ENCODE assay signal across 8 cellular contexts in the genomic region with DNA sequence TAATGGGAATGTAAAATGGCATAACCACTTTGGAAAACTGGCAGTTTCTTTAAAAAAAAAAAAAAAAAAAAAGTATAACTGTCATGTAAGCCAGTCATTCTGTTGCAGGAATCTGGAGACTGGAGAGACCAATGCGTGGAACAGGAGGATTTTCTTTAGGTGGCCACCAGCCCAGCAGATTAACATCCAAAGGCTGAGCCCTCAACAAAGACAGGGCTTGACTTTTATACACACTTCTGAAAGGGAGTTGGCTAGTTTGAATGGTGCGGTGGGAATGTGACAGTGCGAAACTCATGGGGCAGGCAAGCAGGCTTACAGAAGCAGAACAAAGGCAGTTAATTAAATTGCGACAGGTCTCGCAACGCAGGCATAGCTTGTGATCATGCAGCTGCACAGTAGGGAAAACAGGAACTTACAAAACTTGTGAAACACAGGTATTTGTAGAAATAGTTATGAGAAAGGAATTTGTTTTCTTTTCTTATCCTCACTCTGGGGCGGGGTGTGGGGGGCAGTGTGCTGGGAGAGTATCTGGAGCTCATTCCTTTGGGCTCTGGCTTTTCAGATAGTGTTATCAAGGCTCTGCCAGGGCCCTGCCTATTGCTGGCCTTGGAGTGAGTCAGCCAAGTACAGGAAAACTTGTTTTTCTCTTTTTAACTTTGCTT. TPM values are rescaled to one million over a fixed set of nuclear protein-coding genes. Genes with fewer than 3 reads are reported as not detected.
DNase-seq lines count a peak whose midpoint lies in the region; ATAC-seq and TF ChIP-seq lines count a peak whose summit lies in the region.

No MANE protein-coding gene starts in this region.

- TF ChIP-seq CTCF in lung (IDR thresholded peaks at IDR 0.05; ENCODE audit: control extremely low read depth, extremely low read depth), result no peak

- peaks cover 4 to 12% of the 10 kb centered on the region in 2 donors for H3K4me1 ChIP-seq in lung (ENCODE audit: control insufficient read depth in 2 of 2, insufficient read depth in 2 of 2, low read length in 2 of 2)

- no peaks in the 10 kb centered on the region for H3K36me3 ChIP-seq in lung (ENCODE audit: control insufficient read depth in 2 of 2, insufficient read depth in 2 of 2, low read length in 2 of 2)

- no peaks in the 10 kb centered on the region for H3K27me3 ChIP-seq in lung (ENCODE audit: control insufficient read depth, insufficient read depth)

- peak; percentile 56 for ATAC-seq in HG03432 (IDR thresholded peaks at IDR 0.05; ENCODE audit: unreplicated experiment)
- ATAC-seq in lung (ENCODE audit: insufficient read depth, low FRiP score), result no peak
- no peak for ATAC-seq in GM21825 (IDR thresholded peaks at IDR 0.05; ENCODE audit: unreplicated experiment)
- no peak for ATAC-seq in GM21526 (IDR thresholded peaks at IDR 0.05; ENCODE audit: low FRiP score, unreplicated experiment)

- peak overlapping the region in 1 of 2 donors; percentile 0 for H3K27ac ChIP-seq in lung (ENCODE audit: low read depth in 1 of 2, low read length in 1 of 2)

- DNase-seq in EL (peak; percentile 19), astrocyte of the hippocampus (ENCODE audit: low read depth, low spot score) (peak; percentile 59), lung (ENCODE audit: low spot score) (peak; percentile 46), NCI-H524 treated with DMSO at 0.1 percent for 48 hours (lab: John Stamatoyannopoulos, UW) (no peak), middle frontal gyrus (ENCODE audit: extremely low spot score, low spot score) (no peak)

- H3K4me3 ChIP-seq in lung, result no peak overlapping the region

- WGBS in lung, 2 donors, result 36 to 75% methylated on average over 7 of the region's 7 CpGs

- no peaks in the 10 kb centered on the region for H3K9me3 ChIP-seq in lung (ENCODE audit: control insufficient read depth in 2 of 2, insufficient read depth in 1 of 2, low read length in 1 of 2)

RNA-seq across cellular contexts. Expression of a gene that starts 12.0 kb away (rescaled TPM):
- 10 to 100 TPM; 33.9 to 50.8 TPM for total RNA-seq in lung
- 10 to 100 TPM; 21.6 to 21.9 TPM for polyA plus RNA-seq in lung

RNA-seq across cellular contexts. Expression of a gene that starts 27.9 kb away (rescaled TPM):
- total RNA-seq in lung, result 10 to 100 TPM; 12.1 to 31.5 TPM
- polyA plus RNA-seq in lung, result 1 to 10 TPM; 6.6 to 7.0 TPM

Comparison
In these comparisons a context has a peak if more than half of its experiments do, and no peak if none do; other contexts are left out.
1. DNase-seq: peak in EL (single experiment), astrocyte of the hippocampus (single experiment) and lung (single experiment); none in NCI-H524 treated with DMSO at 0.1 percent for 48 hours (single experiment) and middle frontal gyrus (single experiment).